In genomic region chr12:20376984-20377383, GRCh38 we compare ENCODE assay signal across 11 cellular contexts. TPM values are rescaled to one million over a fixed set of nuclear protein-coding genes. Genes with fewer than 3 reads are reported as not detected.
DNase-seq lines count a peak whose midpoint lies in the region; ATAC-seq and TF ChIP-seq lines count a peak whose summit lies in the region.
"Had no signal": no experiment of that assay in that cellular context is flagged by ENCODE, and none has a peak within 500 bp of the region (broad histone marks: within the 10 kb centered on the region; RNA-seq: fewer than 3 reads in every experiment).

No MANE protein-coding gene starts in this region.

- no peaks in the 10 kb centered on the region for H3K27me3 Mint-ChIP-seq in osteocyte (ENCODE audit: unreplicated experiment)

- H3K4me3 ChIP-seq in GM12865 (ENCODE audit: low read depth, low read length) (no peak overlapping the region), aorta (ENCODE audit: low read length in 2 of 2) (no peak overlapping the region)

- H3K36me3 Mint-ChIP-seq in osteocyte (ENCODE audit: unreplicated experiment) = peaks cover 2% of the 10 kb centered on the region
- no peaks in the 10 kb centered on the region for H3K36me3 Mint-ChIP-seq in stimulated activated effector memory CD8-positive, alpha-beta T cell treated with anti-CD3 and anti-CD28 coated beads, Interleukin-12 subunit alpha, Interleukin-12 subunit beta, amount 100 ng/mL, for 72 hours
- H3K36me3 Mint-ChIP-seq: activated naive CD8-positive, alpha-beta T cell treated with anti-CD3 and anti-CD28 coated beads for 36 hours had no signal

- no peak overlapping the region for H3K27ac Mint-ChIP-seq in osteocyte (ENCODE audit: unreplicated experiment)
- no peak overlapping the region for H3K27ac Mint-ChIP-seq in stimulated activated effector memory CD8-positive, alpha-beta T cell treated with anti-CD3 and anti-CD28 coated beads, Interleukin-12 subunit alpha, Interleukin-12 subunit beta, amount 100 ng/mL, for 72 hours
- H3K27ac Mint-ChIP-seq: activated naive CD8-positive, alpha-beta T cell treated with anti-CD3 and anti-CD28 coated beads for 36 hours had no signal

- no peak overlapping the region for H3K27ac ChIP-seq in aorta (ENCODE audit: low read depth in 1 of 2, low read length in 2 of 2)
- H3K27ac ChIP-seq: HL-60 had no signal

- no peaks in the 10 kb centered on the region for H3K27me3 ChIP-seq in aorta (ENCODE audit: control insufficient read depth in 1 of 2, insufficient read depth in 2 of 2, low read length in 1 of 2)

- no peak for ATAC-seq in stimulated activated effector memory CD8-positive, alpha-beta T cell treated with anti-CD3 and anti-CD28 coated beads, Interleukin-12 subunit alpha, Interleukin-12 subunit beta, amount 100 ng/mL, for 72 hours
- ATAC-seq in aorta (ENCODE audit: low FRiP score) = no peak
- ATAC-seq: left colon had no signal

- no peak for TF ChIP-seq POLR2A in erythroblast (IDR thresholded peaks at IDR 0.05; ENCODE audit: low read length)

- WGBS in aorta, 2 donors = 35 to 36% methylated on average over 1 of the region's 1 CpG

- peaks cover 78% of the 10 kb centered on the region for H3K4me1 Mint-ChIP-seq in osteocyte (ENCODE audit: unreplicated experiment)
- H3K4me1 Mint-ChIP-seq in stimulated activated effector memory CD8-positive, alpha-beta T cell treated with anti-CD3 and anti-CD28 coated beads, Interleukin-12 subunit alpha, Interleukin-12 subunit beta, amount 100 ng/mL, for 72 hours = no peaks in the 10 kb centered on the region
- H3K4me1 Mint-ChIP-seq: activated naive CD8-positive, alpha-beta T cell treated with anti-CD3 and anti-CD28 coated beads for 36 hours had no signal

- H3K9me3 Mint-ChIP-seq in osteocyte (ENCODE audit: unreplicated experiment) = no peaks in the 10 kb centered on the region
- H3K9me3 Mint-ChIP-seq in stimulated activated effector memory CD8-positive, alpha-beta T cell treated with anti-CD3 and anti-CD28 coated beads, Interleukin-12 subunit alpha, Interleukin-12 subunit beta, amount 100 ng/mL, for 72 hours = no peaks in the 10 kb centered on the region
- H3K9me3 Mint-ChIP-seq: activated naive CD8-positive, alpha-beta T cell treated with anti-CD3 and anti-CD28 coated beads for 36 hours had no signal

- H3K4me1 ChIP-seq in aorta (ENCODE audit: control insufficient read depth in 1 of 2, insufficient read depth in 2 of 2, low read length in 2 of 2) = peaks cover 3 to 4% of the 10 kb centered on the region in 2 donors

- H3K9me3 ChIP-seq in aorta (ENCODE audit: control insufficient read depth, low read length) = no peaks in the 10 kb centered on the region

- DNase-seq in GM12865 (ENCODE audit: low read depth) = peak; percentile 17
- peak; percentile 64 for DNase-seq in NCI-H69 (lab: John Stamatoyannopoulos, UW)
- peak; percentile 67 to 71 for DNase-seq in erythroblast (lab: John Stamatoyannopoulos, UW)
- DNase-seq in osteocyte (ENCODE audit: extremely low spot score, unreplicated experiment) = no peak
- DNase-seq in NCI-H2029 (lab: John Stamatoyannopoulos, UW) = no peak
- no peak for DNase-seq in stimulated activated effector memory CD8-positive, alpha-beta T cell treated with anti-CD3 and anti-CD28 coated beads, Interleukin-12 subunit alpha, Interleukin-12 subunit beta, amount 100 ng/mL, for 72 hours (ENCODE audit: low spot score in 2 of 2)
- DNase-seq in aorta = no peak
- DNase-seq in NCI-H2227 treated with DMSO at 0.1 percent for 48 hours (lab: John Stamatoyannopoulos, UW) = no peak
- DNase-seq: activated naive CD8-positive, alpha-beta T cell treated with anti-CD3 and anti-CD28 coated beads for 36 hours; left colon had no signal

- no peaks in the 10 kb centered on the region for H3K36me3 ChIP-seq in aorta (ENCODE audit: control insufficient read depth in 1 of 2, insufficient read depth in 2 of 2, low read length in 1 of 2)

- intact Hi-C loops in aorta (cut with DNase I) = no loop called here

- TF ChIP-seq CTCF in GM12865 (IDR thresholded peaks at IDR 0.05; ENCODE audit: insufficient read depth, low read depth, low read length, missing control alignments) (peak; percentile 24), osteocyte (IDR thresholded peaks at IDR 0.05) (peak; percentile 59)

- no peak overlapping the region for H3K4me3 Mint-ChIP-seq in osteocyte (ENCODE audit: unreplicated experiment)
- H3K4me3 Mint-ChIP-seq in stimulated activated effector memory CD8-positive, alpha-beta T cell treated with anti-CD3 and anti-CD28 coated beads, Interleukin-12 subunit alpha, Interleukin-12 subunit beta, amount 100 ng/mL, for 72 hours = no peak overlapping the region
- H3K4me3 Mint-ChIP-seq: activated naive CD8-positive, alpha-beta T cell treated with anti-CD3 and anti-CD28 coated beads for 36 hours had no signal

RNA-seq across cellular contexts. Expression of gene PDE3A, which starts 8.6 kb away (rescaled TPM):
- 27.8 TPM in 2 replicates for total RNA-seq in osteocyte
- total RNA-seq in aorta = 10 to 100 TPM; 94.7 to 99.3 TPM
- 10 to 100 TPM in 1 of 2 donors, 1 to 10 TPM in 1; 7.4 to 30.1 TPM for polyA plus RNA-seq in aorta
- total RNA-seq: activated naive CD8-positive, alpha-beta T cell treated with anti-CD3 and anti-CD28 coated beads for 36 hours had no signal

Comparison
In these comparisons a context has a peak if more than half of its experiments do, and no peak if none do; other contexts are left out.
1. DNase-seq: peak in GM12865 (single experiment), NCI-H69 (single experiment) and erythroblast (2 of 2); none in osteocyte (single experiment), NCI-H2029 (single experiment), stimulated activated effector memory CD8-positive, alpha-beta T cell treated with anti-CD3 and anti-CD28 coated beads, Interleukin-12 subunit alpha, Interleukin-12 subunit beta, amount 100 ng/mL, for 72 hours (0 of 2), aorta (0 of 2) and NCI-H2227 treated with DMSO at 0.1 percent for 48 hours (single experiment).